In the genomic region with DNA sequence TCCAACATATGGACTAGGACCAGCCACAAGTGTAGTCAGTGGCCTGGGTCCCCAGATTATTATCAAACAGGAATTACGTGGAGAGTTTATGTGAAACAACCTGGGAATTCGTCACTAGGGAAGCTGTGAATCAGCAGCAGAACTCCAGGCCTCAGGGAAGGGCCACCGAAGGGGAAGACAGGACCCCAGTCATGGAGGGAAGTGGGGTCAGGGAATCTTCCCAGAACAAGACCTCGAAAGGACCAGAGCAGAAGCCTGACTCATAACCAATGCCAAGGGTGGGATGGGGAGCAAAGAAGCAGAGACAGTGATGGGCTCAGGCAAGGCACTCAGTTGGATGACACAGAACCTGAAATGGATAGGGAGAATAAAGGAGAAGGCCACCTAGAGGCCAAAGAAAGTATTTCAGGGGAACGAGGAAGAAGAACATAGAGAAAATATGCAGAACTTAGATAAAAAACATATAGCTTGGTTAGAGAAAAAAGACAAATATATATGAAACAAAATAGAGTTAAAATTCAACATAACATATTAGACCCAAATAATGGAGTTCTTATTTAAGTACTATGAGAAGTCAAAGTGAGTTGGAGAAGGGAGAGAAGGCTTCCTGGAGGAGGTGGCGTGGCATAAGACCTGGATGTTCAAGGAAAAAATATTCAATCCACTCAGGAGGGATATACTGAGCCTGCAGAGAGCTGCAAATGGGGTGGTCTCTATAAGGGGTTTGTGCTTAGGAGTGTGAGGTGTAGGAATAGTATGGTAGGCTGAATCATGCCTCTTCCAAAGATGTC, we compare ENCODE assay signal across 8 cellular contexts.
DNase-seq lines count a peak whose midpoint lies in the region; ATAC-seq, FAIRE-seq and TF ChIP-seq lines count a peak whose summit lies in the region.

No MANE protein-coding gene starts in this region.

- no peak overlapping the region for H3K4me3 ChIP-seq in dorsolateral prefrontal cortex
- no peak overlapping the region for H3K4me3 ChIP-seq in right cardiac atrium (ENCODE audit: low read length)

- no peaks in the 10 kb centered on the region for H3K9me3 Mint-ChIP-seq in CD4-positive, alpha-beta T cell

- H3K27ac Mint-ChIP-seq in CD4-positive, alpha-beta T cell, result no peak overlapping the region

- H3K9me3 ChIP-seq in CD4-positive, alpha-beta T cell (ENCODE audit: control insufficient read depth, low read length), result no peaks in the 10 kb centered on the region
- H3K9me3 ChIP-seq in right cardiac atrium (ENCODE audit: control insufficient read depth, low read length), result no peaks in the 10 kb centered on the region

- TF ChIP-seq CTCF in CD4-positive, alpha-beta T cell (IDR thresholded peaks at IDR 0.05), result peak; percentile 34
- TF ChIP-seq CTCF in dorsolateral prefrontal cortex (IDR thresholded peaks at IDR 0.05 in 54 of 56, conservative IDR thresholded peaks at IDR 0.05 in 2 of 56; ENCODE audit: low read depth in 1 of 56, partially characterized antibody in 56 of 56), result peak in 23 of 56 donors; percentile 6 to 41 (median 21)

- no peak overlapping the region for H3K27ac ChIP-seq in CD4-positive, alpha-beta T cell (ENCODE audit: low read depth, low read length)
- no peak overlapping the region for H3K27ac ChIP-seq in dorsolateral prefrontal cortex
- H3K27ac ChIP-seq in right cardiac atrium (ENCODE audit: low read length), result no peak overlapping the region

- no peak for DNase-seq in CD4-positive, alpha-beta T cell
- DNase-seq in GM19239 (ENCODE audit: insufficient read length, low spot score) (no peak), RPMI7951 (ENCODE audit: low read depth) (peak; percentile 39), glomerular endothelial cell (ENCODE audit: extremely low read depth, low read depth, low spot score) (peak; percentile 66), dorsolateral prefrontal cortex (no peak), NCI-H2107 (lab: John Stamatoyannopoulos, UW) (no peak), right cardiac atrium (no peak)

- peak; percentile 49 for ATAC-seq in CD4-positive, alpha-beta T cell (ENCODE audit: poor library complexity)
- ATAC-seq in GM21717 (IDR thresholded peaks at IDR 0.05; ENCODE audit: unreplicated experiment), result no peak
- ATAC-seq in right cardiac atrium, result no peak

- H3K4me1 Mint-ChIP-seq in CD4-positive, alpha-beta T cell (ENCODE audit: low read depth), result no peaks in the 10 kb centered on the region

- POLR2A ChIA-PET in CD4-positive, alpha-beta T cell (lab: Charles Lee), result no interaction called here

- WGBS in right cardiac atrium, result 85% methylated on average over 6 of the region's 6 CpGs

- CTCF ChIA-PET in CD4-positive, alpha-beta T cell (lab: Charles Lee), result interaction anchor here (0.9 kb wide), 1 partner anchor 250 kb away, joined by 3 read pairs; no protein-coding TSS in a partner anchor

- no peaks in the 10 kb centered on the region for H3K4me1 ChIP-seq in right cardiac atrium (ENCODE audit: control insufficient read depth, insufficient read depth, low read length)

- no peaks in the 10 kb centered on the region for H3K36me3 Mint-ChIP-seq in CD4-positive, alpha-beta T cell (ENCODE audit: low read depth)

- no peaks in the 10 kb centered on the region for H3K27me3 ChIP-seq in CD4-positive, alpha-beta T cell (ENCODE audit: control insufficient read depth, insufficient read depth, low read length)
- no peaks in the 10 kb centered on the region for H3K27me3 ChIP-seq in dorsolateral prefrontal cortex
- H3K27me3 ChIP-seq in right cardiac atrium (ENCODE audit: control insufficient read depth, insufficient read depth), result no peaks in the 10 kb centered on the region

- intact Hi-C loops in CD4-positive, alpha-beta T cell (cut with DNase I, micrococcal nuclease), result no loop called here
- intact Hi-C loops in dorsolateral prefrontal cortex (cut with DNase I) (loop anchor here in 1 of 2 donors (5.0 to 10.0 kb wide), 2 partner anchors 741 to 813 kb away; no protein-coding TSS in a partner anchor), right cardiac atrium (cut with DNase I) (loop anchor here in 2 of 4 donors (5.0 to 10.0 kb wide), 2 partner anchors 243 to 741 kb away; no protein-coding TSS in a partner anchor)

- FAIRE-seq in GM19239 (lab: Jason Lieb, UNC), result peak; percentile 28

- peaks cover 6% of the 10 kb centered on the region for H3K27me3 Mint-ChIP-seq in CD4-positive, alpha-beta T cell

- H3K4me3 Mint-ChIP-seq in CD4-positive, alpha-beta T cell, result no peak overlapping the region

Comparison
In these comparisons a context has a peak if more than half of its experiments do, and no peak if none do; other contexts are left out.
1. DNase-seq: peak in RPMI7951 (single experiment) and glomerular endothelial cell (single experiment); none in CD4-positive, alpha-beta T cell (0 of 10), GM19239 (single experiment), dorsolateral prefrontal cortex (0 of 10), NCI-H2107 (single experiment) and right cardiac atrium (0 of 3).